Comparison of ENCODE assay signal across 26 cellular contexts in genomic region chr2:50431958-50432650, GRCh38.
"Had no signal": no experiment of that assay in that cellular context is flagged by ENCODE, and none has a peak within 500 bp of the region (broad histone marks: within the 10 kb centered on the region; RNA-seq: fewer than 3 reads in every experiment).

No MANE protein-coding gene starts in this region.

- H3K9me3 Mint-ChIP-seq: activated naive CD8-positive, alpha-beta T cell treated with anti-CD3 and anti-CD28 coated beads, Interleukin-2, amount 10 ng/mL, durations not matched to agents 7 days and 5 days had no signal

- ATAC-seq: activated CD4-positive, alpha-beta T cell treated with anti-CD3 and anti-CD28 coated beads for 36 hours; activated CD8-positive, alpha-beta T cell treated with anti-CD3 and anti-CD28 coated beads for 36 hours; activated T-cell treated with anti-CD3 and anti-CD28 coated beads, Interleukin-2, amount 50 U/mL, for 72 hours; Panc1; Right ventricle myocardium inferior had no signal

- H3K9me3 ChIP-seq: adrenal gland, breast epithelium had no signal

- H3K4me1 Mint-ChIP-seq: activated CD4-positive, alpha-beta T cell treated with anti-CD3 and anti-CD28 coated beads for 36 hours; activated naive CD8-positive, alpha-beta T cell treated with anti-CD3 and anti-CD28 coated beads, Interleukin-2, amount 10 ng/mL, durations not matched to agents 7 days and 5 days had no signal

- H3K36me3 Mint-ChIP-seq: activated naive CD8-positive, alpha-beta T cell treated with anti-CD3 and anti-CD28 coated beads, Interleukin-2, amount 10 ng/mL, durations not matched to agents 7 days and 5 days had no signal

- DNase-seq: activated CD4-positive, alpha-beta T cell treated with anti-CD3 and anti-CD28 coated beads for 36 hours; activated CD4-positive, alpha-beta T cell treated with anti-CD3 and anti-CD28 coated beads, Interleukin-2, amount 50 U/mL, for 1 hour; activated CD8-positive, alpha-beta memory T cell treated with anti-CD3 and anti-CD28 coated beads, Interleukin-2, amount 50 U/mL, for 4 hours; activated CD8-positive, alpha-beta T cell treated with anti-CD3 and anti-CD28 coated beads for 36 hours; activated naive CD4-positive, alpha-beta T cell treated with anti-CD3 and anti-CD28 coated beads, Interleukin-2, amount 50 U/mL, for 16 hours; activated naive CD8-positive, alpha-beta T cell treated with anti-CD3 and anti-CD28 coated beads, Interleukin-2, amount 10 ng/mL, durations not matched to agents 7 days and 5 days; activated T-cell treated with anti-CD3 and anti-CD28 coated beads, Interleukin-2, amount 50 U/mL, for 72 hours; adrenal gland; anterior cingulate cortex; caudate nucleus; Karpas-422; NCI-H1048; NCI-H187 treated with DMSO at 0.1 percent for 48 hours; NCI-H2081 treated with DMSO at 0.1 percent for 48 hours; NCI-H2171 treated with DMSO at 0.1 percent for 48 hours; NCI-H226; NCI-H526 treated with DMSO at 0.1 percent for 48 hours; NCI-H82; OCI-M1; RPMI8226; T-helper 1 cell had no signal

- H3K4me3 Mint-ChIP-seq: activated CD4-positive, alpha-beta T cell treated with anti-CD3 and anti-CD28 coated beads for 36 hours; activated CD8-positive, alpha-beta T cell treated with anti-CD3 and anti-CD28 coated beads for 36 hours; activated naive CD8-positive, alpha-beta T cell treated with anti-CD3 and anti-CD28 coated beads, Interleukin-2, amount 10 ng/mL, durations not matched to agents 7 days and 5 days; activated T-cell treated with anti-CD3 and anti-CD28 coated beads, Interleukin-2, amount 50 U/mL, for 72 hours had no signal

- H3K27ac Mint-ChIP-seq: activated CD4-positive, alpha-beta T cell treated with anti-CD3 and anti-CD28 coated beads for 36 hours; activated CD8-positive, alpha-beta T cell treated with anti-CD3 and anti-CD28 coated beads for 36 hours; activated naive CD8-positive, alpha-beta T cell treated with anti-CD3 and anti-CD28 coated beads, Interleukin-2, amount 10 ng/mL, durations not matched to agents 7 days and 5 days; activated T-cell treated with anti-CD3 and anti-CD28 coated beads, Interleukin-2, amount 50 U/mL, for 72 hours had no signal

- H3K4me1 ChIP-seq: adrenal gland, breast epithelium had no signal

- H3K36me3 ChIP-seq: adrenal gland, breast epithelium had no signal

- H3K27me3 Mint-ChIP-seq: activated CD4-positive, alpha-beta T cell treated with anti-CD3 and anti-CD28 coated beads for 36 hours; activated CD8-positive, alpha-beta T cell treated with anti-CD3 and anti-CD28 coated beads for 36 hours; activated naive CD8-positive, alpha-beta T cell treated with anti-CD3 and anti-CD28 coated beads, Interleukin-2, amount 10 ng/mL, durations not matched to agents 7 days and 5 days had no signal

- H3K27ac ChIP-seq: adrenal gland, breast epithelium, SK-N-MC, VCaP had no signal

- H3K27me3 ChIP-seq: adrenal gland, breast epithelium had no signal

- H3K4me3 ChIP-seq: adrenal gland, breast epithelium, SK-N-MC had no signal
